Comparison of ENCODE assay signal across 11 cellular contexts in the genomic region with DNA sequence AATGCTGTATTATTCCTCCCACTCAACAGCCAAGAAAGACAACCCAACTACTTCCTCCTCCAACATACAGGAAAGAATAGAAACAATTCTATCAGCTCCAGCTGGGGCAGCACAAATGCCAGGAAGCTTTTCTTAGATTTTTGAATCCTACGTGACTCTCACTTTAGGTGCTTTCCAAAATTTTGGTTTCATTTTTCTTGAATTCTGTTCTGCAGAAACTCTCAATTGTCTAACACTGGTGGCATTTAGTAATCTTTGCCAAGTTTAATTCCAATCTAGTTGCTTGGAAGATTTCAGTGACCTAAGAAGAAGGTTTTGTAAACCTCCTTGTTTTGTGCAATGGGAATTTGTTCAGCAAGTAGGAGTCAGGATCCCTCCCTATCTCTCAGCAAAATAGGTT. TPM values are rescaled to one million over a fixed set of nuclear protein-coding genes. Genes with fewer than 3 reads are reported as not detected.
DNase-seq lines count a peak whose midpoint lies in the region; ATAC-seq and TF ChIP-seq lines count a peak whose summit lies in the region.
"Had no signal": no experiment of that assay in that cellular context is flagged by ENCODE, and none has a peak within 500 bp of the region (broad histone marks: within the 10 kb centered on the region; RNA-seq: fewer than 3 reads in every experiment).

No MANE protein-coding gene starts in this region.

- H3K27me3 ChIP-seq in GM23338 (ENCODE audit: insufficient read depth) (no peaks in the 10 kb centered on the region), subcutaneous abdominal adipose tissue (ENCODE audit: control insufficient read depth in 5 of 5, insufficient read depth in 4 of 5, low read length in 5 of 5) (no peaks in the 10 kb centered on the region)

- no peak overlapping the region for H3K4me2 ChIP-seq in GM23338

- H4K20me1 ChIP-seq in GM23338 (replicated peaks; ENCODE audit: insufficient read depth) = no peaks in the 10 kb centered on the region

- intact Hi-C loops in left cardiac atrium (cut with DNase I) = no loop called here

- H3K9me3 Mint-ChIP-seq in GM23338 = no peaks in the 10 kb centered on the region

- H3K4me1 ChIP-seq in GM23338 (ENCODE audit: insufficient read depth) (peaks cover 14% of the 10 kb centered on the region), subcutaneous abdominal adipose tissue (ENCODE audit: control insufficient read depth in 5 of 5, insufficient read depth in 5 of 5, low read length in 5 of 5) (peaks cover 2 to 30% (median 20%) of the 10 kb centered on the region in 5 donors)

- no peaks in the 10 kb centered on the region for H3K9me2 ChIP-seq in GM23338 (ENCODE audit: insufficient read depth)

- TF ChIP-seq CTCF in GM23338 (conservative IDR thresholded peaks at IDR 0.05; ENCODE audit: low read depth in 2 of 2) = no peak

- H2AFZ ChIP-seq in GM23338 = no peak overlapping the region

- no peaks in the 10 kb centered on the region for H3K9me3 ChIP-seq in subcutaneous abdominal adipose tissue (ENCODE audit: control insufficient read depth in 5 of 5, low read length in 5 of 5)

- H3K4me3 Mint-ChIP-seq in GM23338 = no peak overlapping the region

- H3K27me3 Mint-ChIP-seq in GM23338 (ENCODE audit: insufficient read depth, low read depth, poor library complexity) = no peaks in the 10 kb centered on the region

- H3K79me2 ChIP-seq in GM23338 (replicated peaks; ENCODE audit: insufficient read depth) = no peaks in the 10 kb centered on the region

- no peaks in the 10 kb centered on the region; the same call in 1 of the 2 replicates for H3F3A ChIP-seq in GM23338 (replicated peaks; ENCODE audit: low read depth)

- no peaks in the 10 kb centered on the region for H3K36me3 Mint-ChIP-seq in GM23338 (ENCODE audit: low read depth)

- DNase-seq in GM23338 (ENCODE audit: low spot score) = peak; percentile 30
- DNase-seq in amniotic epithelial cell (ENCODE audit: low read depth) = peak; percentile 40
- DNase-seq in left cardiac atrium = peak; percentile 31
- DNase-seq in C1 segment of cervical spinal cord (lab: John Stamatoyannopoulos, UW) = no peak
- DNase-seq: kidney; NCI-H1694 treated with DMSO at 0.1 percent for 48 hours; stimulated activated CD4-positive, alpha-beta T cell treated with anti-CD3 and anti-CD28 coated beads, Interleukin-4, amount 100 ng/mL, for 1 hour had no signal

- peaks cover 38% of the 10 kb centered on the region for H3K4me1 Mint-ChIP-seq in GM23338

- H3K27ac ChIP-seq in GM23338 (ENCODE audit: low read depth) (no peak overlapping the region), subcutaneous abdominal adipose tissue (ENCODE audit: low read depth, low read length) (peak overlapping the region; percentile 51)

- H3K9ac ChIP-seq in subcutaneous abdominal adipose tissue (ENCODE audit: low read length in 5 of 5) = peak overlapping the region in 1 of 5 donors; percentile 20

- peak; percentile 52 for ATAC-seq in GM23338
- peak; percentile 19 to 67 for ATAC-seq in left cardiac atrium
- no peak for ATAC-seq in HG02763 (IDR thresholded peaks at IDR 0.05; ENCODE audit: unreplicated experiment)
- no peak for ATAC-seq in GM19035 (IDR thresholded peaks at IDR 0.05; ENCODE audit: unreplicated experiment)
- ATAC-seq in HG03571 (IDR thresholded peaks at IDR 0.05; ENCODE audit: unreplicated experiment) = no peak

- H3K4me3 ChIP-seq in GM23338 = no peak overlapping the region
- H3K4me3 ChIP-seq in subcutaneous abdominal adipose tissue (ENCODE audit: low read depth in 1 of 5, low read length in 5 of 5) = peak overlapping the region in 2 of 5 donors; percentile 22 to 47

- H3K36me3 ChIP-seq in GM23338 (ENCODE audit: insufficient read depth) (no peaks in the 10 kb centered on the region), subcutaneous abdominal adipose tissue (ENCODE audit: control insufficient read depth in 5 of 5, insufficient read depth in 5 of 5, low read length in 5 of 5) (no peaks in the 10 kb centered on the region)

- H3K27ac Mint-ChIP-seq in GM23338 = peak overlapping the region; percentile 39

TF ChIP-seq in GM23338, 12 proteins besides CTCF, POLR2A, EP300 and RAD21 (continues in another document):
- TF ChIP-seq JUNB (IDR thresholded peaks at IDR 0.05; ENCODE audit: unreplicated experiment) (no peak), EZH2 (IDR thresholded peaks at IDR 0.05; ENCODE audit: low read depth, unreplicated experiment) (no peak), CREB1 (CRISPR knock-in tag; IDR thresholded peaks at IDR 0.05; ENCODE audit: low read depth) (no peak)
- TF ChIP-seq, protein P1, sequence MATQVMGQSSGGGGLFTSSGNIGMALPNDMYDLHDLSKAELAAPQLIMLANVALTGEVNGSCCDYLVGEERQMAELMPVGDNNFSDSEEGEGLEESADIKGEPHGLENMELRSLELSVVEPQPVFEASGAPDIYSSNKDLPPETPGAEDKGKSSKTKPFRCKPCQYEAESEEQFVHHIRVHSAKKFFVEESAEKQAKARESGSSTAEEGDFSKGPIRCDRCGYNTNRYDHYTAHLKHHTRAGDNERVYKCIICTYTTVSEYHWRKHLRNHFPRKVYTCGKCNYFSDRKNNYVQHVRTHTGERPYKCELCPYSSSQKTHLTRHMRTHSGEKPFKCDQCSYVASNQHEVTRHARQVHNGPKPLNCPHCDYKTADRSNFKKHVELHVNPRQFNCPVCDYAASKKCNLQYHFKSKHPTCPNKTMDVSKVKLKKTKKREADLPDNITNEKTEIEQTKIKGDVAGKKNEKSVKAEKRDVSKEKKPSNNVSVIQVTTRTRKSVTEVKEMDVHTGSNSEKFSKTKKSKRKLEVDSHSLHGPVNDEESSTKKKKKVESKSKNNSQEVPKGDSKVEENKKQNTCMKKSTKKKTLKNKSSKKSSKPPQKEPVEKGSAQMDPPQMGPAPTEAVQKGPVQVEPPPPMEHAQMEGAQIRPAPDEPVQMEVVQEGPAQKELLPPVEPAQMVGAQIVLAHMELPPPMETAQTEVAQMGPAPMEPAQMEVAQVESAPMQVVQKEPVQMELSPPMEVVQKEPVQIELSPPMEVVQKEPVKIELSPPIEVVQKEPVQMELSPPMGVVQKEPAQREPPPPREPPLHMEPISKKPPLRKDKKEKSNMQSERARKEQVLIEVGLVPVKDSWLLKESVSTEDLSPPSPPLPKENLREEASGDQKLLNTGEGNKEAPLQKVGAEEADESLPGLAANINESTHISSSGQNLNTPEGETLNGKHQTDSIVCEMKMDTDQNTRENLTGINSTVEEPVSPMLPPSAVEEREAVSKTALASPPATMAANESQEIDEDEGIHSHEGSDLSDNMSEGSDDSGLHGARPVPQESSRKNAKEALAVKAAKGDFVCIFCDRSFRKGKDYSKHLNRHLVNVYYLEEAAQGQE (IDR thresholded peaks at IDR 0.05; ENCODE audit: unreplicated experiment) = no peak

RNA-seq across cellular contexts. Expression of a gene that starts 37.1 kb away (rescaled TPM):
- 37.3 and 37.4 TPM in 2 replicates for total RNA-seq in GM23338 (2014; rRNA removed; shearing (Covaris generic))
- 11.9 and 20.5 TPM in 2 replicates for polyA plus RNA-seq in GM23338 (2016; fragmentation: Nextera tagmentation; extraction: Ambion mirVana)
- total RNA-seq in left cardiac atrium = 10 to 100 TPM; 11.3 to 16.0 TPM

RNA-seq across cellular contexts. Expression of a gene that starts 58.7 kb away (rescaled TPM):
- total RNA-seq in GM23338 (2014; rRNA removed; shearing (Covaris generic)) = 15.7 and 22.1 TPM in 2 replicates
- polyA plus RNA-seq in GM23338 (2016; fragmentation: Nextera tagmentation; extraction: Ambion mirVana) = 13.7 and 18.6 TPM in 2 replicates
- total RNA-seq in left cardiac atrium = 10 to 100 TPM in 1 of 2 donors, 1 to 10 TPM in 1; 9.9 to 11.3 TPM

Comparison
In these comparisons a context has a peak if more than half of its experiments do, and no peak if none do; other contexts are left out.
1. ATAC-seq: peak in GM23338 (single experiment) and left cardiac atrium (2 of 2); none in HG02763 (single experiment), GM19035 (single experiment) and HG03571 (single experiment).
2. DNase-seq: peak in GM23338 (single experiment), amniotic epithelial cell (single experiment) and left cardiac atrium (single experiment); none in C1 segment of cervical spinal cord (0 of 14).